In genomic region chr4:102827674-102828496, GRCh38 we compare ENCODE assay signal across 1 cellular context.
TF ChIP-seq lines count a peak whose summit lies in the region.

No MANE protein-coding gene starts in this region.

TF ChIP-seq in K562, 482 proteins besides CTCF, POLR2A, EP300 and RAD21 (continued from another document and continues in another):
- TF ChIP-seq, protein P1, sequence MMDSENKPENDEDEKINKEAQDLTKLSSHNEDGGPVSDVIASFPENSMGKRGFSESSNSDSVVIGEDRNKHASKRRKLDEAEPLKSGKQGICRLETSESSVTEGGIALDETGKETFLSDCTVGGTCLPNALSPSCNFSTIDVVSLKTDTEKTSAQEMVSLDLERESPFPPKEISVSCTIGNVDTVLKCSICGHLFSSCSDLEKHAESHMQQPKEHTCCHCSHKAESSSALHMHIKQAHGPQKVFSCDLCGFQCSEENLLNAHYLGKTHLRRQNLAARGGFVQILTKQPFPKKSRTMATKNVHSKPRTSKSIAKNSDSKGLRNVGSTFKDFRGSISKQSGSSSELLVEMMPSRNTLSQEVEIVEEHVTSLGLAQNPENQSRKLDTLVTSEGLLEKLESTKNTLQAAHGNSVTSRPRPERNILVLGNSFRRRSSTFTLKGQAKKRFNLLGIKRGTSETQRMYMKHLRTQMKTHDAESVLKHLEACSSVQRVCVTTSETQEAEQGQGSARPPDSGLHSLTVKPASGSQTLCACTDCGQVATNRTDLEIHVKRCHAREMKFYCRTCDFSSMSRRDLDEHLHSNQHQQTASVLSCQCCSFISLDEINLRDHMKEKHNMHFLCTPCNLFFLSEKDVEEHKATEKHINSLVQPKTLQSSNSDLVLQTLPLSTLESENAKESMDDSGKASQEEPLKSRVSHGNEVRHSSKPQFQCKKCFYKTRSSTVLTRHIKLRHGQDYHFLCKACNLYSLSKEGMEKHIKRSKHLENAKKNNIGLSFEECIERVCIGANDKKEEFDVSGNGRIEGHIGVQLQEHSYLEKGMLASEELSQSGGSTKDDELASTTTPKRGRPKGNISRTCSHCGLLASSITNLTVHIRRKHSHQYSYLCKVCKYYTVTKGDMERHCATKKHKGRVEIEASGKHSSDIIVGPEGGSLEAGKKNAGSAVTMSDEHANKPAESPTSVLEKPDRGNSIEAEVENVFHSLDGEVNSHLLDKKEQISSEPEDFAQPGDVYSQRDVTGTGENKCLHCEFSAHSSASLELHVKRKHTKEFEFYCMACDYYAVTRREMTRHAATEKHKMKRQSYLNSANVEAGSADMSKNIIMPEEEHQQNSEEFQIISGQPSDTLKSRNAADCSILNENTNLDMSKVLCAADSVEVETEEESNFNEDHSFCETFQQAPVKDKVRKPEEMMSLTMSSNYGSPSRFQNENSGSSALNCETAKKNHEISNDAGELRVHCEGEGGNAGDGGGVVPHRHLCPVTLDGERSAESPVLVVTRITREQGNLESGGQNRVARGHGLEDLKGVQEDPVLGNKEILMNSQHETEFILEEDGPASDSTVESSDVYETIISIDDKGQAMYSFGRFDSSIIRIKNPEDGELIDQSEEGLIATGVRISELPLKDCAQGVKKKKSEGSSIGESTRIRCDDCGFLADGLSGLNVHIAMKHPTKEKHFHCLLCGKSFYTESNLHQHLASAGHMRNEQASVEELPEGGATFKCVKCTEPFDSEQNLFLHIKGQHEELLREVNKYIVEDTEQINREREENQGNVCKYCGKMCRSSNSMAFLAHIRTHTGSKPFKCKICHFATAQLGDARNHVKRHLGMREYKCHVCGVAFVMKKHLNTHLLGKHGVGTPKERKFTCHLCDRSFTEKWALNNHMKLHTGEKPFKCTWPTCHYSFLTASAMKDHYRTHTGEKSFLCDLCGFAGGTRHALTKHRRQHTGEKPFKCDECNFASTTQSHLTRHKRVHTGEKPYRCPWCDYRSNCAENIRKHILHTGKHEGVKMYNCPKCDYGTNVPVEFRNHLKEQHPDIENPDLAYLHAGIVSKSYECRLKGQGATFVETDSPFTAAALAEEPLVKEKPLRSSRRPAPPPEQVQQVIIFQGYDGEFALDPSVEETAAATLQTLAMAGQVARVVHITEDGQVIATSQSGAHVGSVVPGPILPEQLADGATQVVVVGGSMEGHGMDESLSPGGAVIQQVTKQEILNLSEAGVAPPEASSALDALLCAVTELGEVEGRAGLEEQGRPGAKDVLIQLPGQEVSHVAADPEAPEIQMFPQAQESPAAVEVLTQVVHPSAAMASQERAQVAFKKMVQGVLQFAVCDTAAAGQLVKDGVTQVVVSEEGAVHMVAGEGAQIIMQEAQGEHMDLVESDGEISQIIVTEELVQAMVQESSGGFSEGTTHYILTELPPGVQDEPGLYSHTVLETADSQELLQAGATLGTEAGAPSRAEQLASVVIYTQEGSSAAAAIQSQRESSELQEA (IDR thresholded peaks at IDR 0.05; ENCODE audit: low read depth), result no peak
- peak; percentile 66; the same call in 1 of the 2 replicates for TF ChIP-seq ZNF766 (CRISPR knock-in tag; conservative IDR thresholded peaks at IDR 0.05)
- peak; percentile 45 for TF ChIP-seq KDM5B (IDR thresholded peaks at IDR 0.05; ENCODE audit: insufficient replicate concordance, low read depth, low read length)
- TF ChIP-seq HNRNPH1 (optimal IDR thresholded peaks at IDR 0.05; ENCODE audit: low read depth, low read length), result no peak
- TF ChIP-seq, protein P2, sequence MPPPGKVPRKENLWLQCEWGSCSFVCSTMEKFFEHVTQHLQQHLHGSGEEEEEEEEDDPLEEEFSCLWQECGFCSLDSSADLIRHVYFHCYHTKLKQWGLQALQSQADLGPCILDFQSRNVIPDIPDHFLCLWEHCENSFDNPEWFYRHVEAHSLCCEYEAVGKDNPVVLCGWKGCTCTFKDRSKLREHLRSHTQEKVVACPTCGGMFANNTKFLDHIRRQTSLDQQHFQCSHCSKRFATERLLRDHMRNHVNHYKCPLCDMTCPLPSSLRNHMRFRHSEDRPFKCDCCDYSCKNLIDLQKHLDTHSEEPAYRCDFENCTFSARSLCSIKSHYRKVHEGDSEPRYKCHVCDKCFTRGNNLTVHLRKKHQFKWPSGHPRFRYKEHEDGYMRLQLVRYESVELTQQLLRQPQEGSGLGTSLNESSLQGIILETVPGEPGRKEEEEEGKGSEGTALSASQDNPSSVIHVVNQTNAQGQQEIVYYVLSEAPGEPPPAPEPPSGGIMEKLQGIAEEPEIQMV (tag; conservative IDR thresholded peaks at IDR 0.05; ENCODE audit: low read depth), result peak; percentile 75
- TF ChIP-seq NR3C1 (CRISPR knock-in tag; IDR thresholded peaks at IDR 0.05), result no peak
- TF ChIP-seq, protein P3, sequence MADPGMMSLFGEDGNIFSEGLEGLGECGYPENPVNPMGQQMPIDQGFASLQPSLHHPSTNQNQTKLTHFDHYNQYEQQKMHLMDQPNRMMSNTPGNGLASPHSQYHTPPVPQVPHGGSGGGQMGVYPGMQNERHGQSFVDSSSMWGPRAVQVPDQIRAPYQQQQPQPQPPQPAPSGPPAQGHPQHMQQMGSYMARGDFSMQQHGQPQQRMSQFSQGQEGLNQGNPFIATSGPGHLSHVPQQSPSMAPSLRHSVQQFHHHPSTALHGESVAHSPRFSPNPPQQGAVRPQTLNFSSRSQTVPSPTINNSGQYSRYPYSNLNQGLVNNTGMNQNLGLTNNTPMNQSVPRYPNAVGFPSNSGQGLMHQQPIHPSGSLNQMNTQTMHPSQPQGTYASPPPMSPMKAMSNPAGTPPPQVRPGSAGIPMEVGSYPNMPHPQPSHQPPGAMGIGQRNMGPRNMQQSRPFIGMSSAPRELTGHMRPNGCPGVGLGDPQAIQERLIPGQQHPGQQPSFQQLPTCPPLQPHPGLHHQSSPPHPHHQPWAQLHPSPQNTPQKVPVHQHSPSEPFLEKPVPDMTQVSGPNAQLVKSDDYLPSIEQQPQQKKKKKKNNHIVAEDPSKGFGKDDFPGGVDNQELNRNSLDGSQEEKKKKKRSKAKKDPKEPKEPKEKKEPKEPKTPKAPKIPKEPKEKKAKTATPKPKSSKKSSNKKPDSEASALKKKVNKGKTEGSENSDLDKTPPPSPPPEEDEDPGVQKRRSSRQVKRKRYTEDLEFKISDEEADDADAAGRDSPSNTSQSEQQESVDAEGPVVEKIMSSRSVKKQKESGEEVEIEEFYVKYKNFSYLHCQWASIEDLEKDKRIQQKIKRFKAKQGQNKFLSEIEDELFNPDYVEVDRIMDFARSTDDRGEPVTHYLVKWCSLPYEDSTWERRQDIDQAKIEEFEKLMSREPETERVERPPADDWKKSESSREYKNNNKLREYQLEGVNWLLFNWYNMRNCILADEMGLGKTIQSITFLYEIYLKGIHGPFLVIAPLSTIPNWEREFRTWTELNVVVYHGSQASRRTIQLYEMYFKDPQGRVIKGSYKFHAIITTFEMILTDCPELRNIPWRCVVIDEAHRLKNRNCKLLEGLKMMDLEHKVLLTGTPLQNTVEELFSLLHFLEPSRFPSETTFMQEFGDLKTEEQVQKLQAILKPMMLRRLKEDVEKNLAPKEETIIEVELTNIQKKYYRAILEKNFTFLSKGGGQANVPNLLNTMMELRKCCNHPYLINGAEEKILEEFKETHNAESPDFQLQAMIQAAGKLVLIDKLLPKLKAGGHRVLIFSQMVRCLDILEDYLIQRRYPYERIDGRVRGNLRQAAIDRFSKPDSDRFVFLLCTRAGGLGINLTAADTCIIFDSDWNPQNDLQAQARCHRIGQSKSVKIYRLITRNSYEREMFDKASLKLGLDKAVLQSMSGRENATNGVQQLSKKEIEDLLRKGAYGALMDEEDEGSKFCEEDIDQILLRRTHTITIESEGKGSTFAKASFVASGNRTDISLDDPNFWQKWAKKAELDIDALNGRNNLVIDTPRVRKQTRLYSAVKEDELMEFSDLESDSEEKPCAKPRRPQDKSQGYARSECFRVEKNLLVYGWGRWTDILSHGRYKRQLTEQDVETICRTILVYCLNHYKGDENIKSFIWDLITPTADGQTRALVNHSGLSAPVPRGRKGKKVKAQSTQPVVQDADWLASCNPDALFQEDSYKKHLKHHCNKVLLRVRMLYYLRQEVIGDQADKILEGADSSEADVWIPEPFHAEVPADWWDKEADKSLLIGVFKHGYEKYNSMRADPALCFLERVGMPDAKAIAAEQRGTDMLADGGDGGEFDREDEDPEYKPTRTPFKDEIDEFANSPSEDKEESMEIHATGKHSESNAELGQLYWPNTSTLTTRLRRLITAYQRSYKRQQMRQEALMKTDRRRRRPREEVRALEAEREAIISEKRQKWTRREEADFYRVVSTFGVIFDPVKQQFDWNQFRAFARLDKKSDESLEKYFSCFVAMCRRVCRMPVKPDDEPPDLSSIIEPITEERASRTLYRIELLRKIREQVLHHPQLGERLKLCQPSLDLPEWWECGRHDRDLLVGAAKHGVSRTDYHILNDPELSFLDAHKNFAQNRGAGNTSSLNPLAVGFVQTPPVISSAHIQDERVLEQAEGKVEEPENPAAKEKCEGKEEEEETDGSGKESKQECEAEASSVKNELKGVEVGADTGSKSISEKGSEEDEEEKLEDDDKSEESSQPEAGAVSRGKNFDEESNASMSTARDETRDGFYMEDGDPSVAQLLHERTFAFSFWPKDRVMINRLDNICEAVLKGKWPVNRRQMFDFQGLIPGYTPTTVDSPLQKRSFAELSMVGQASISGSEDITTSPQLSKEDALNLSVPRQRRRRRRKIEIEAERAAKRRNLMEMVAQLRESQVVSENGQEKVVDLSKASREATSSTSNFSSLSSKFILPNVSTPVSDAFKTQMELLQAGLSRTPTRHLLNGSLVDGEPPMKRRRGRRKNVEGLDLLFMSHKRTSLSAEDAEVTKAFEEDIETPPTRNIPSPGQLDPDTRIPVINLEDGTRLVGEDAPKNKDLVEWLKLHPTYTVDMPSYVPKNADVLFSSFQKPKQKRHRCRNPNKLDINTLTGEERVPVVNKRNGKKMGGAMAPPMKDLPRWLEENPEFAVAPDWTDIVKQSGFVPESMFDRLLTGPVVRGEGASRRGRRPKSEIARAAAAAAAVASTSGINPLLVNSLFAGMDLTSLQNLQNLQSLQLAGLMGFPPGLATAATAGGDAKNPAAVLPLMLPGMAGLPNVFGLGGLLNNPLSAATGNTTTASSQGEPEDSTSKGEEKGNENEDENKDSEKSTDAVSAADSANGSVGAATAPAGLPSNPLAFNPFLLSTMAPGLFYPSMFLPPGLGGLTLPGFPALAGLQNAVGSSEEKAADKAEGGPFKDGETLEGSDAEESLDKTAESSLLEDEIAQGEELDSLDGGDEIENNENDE (IDR thresholded peaks at IDR 0.05; ENCODE audit: low read depth, low read length), result no peak
- TF ChIP-seq TOE1 (IDR thresholded peaks at IDR 0.05; ENCODE audit: borderline replicate concordance), result peak; percentile 46; the same call in 1 of the 2 replicates
- no peak; the same call in 1 of the 2 replicates for TF ChIP-seq TOE1 (CRISPR knock-in tag; IDR thresholded peaks at IDR 0.05; ENCODE audit: borderline replicate concordance, low read depth)
- no peak for TF ChIP-seq SMAD2 (IDR thresholded peaks at IDR 0.05; ENCODE audit: low read depth, low read length)
- TF ChIP-seq RBM39 (optimal IDR thresholded peaks at IDR 0.05; ENCODE audit: low read depth, low read length), result no peak
- no peak for TF ChIP-seq ZNF134 (CRISPR knock-in tag; conservative IDR thresholded peaks at IDR 0.05)
- TF ChIP-seq NCOA4 (IDR thresholded peaks at IDR 0.05; ENCODE audit: partially characterized antibody), result no peak
- TF ChIP-seq MECOM (CRISPR knock-in tag; IDR thresholded peaks at IDR 0.05), result 0 out of 2 replicates have a peak, but pooled peaks have one; percentile 36
- TF ChIP-seq ZNF76 (CRISPR knock-in tag; IDR thresholded peaks at IDR 0.05; ENCODE audit: borderline replicate concordance), result no peak
- TF ChIP-seq, protein P4, sequence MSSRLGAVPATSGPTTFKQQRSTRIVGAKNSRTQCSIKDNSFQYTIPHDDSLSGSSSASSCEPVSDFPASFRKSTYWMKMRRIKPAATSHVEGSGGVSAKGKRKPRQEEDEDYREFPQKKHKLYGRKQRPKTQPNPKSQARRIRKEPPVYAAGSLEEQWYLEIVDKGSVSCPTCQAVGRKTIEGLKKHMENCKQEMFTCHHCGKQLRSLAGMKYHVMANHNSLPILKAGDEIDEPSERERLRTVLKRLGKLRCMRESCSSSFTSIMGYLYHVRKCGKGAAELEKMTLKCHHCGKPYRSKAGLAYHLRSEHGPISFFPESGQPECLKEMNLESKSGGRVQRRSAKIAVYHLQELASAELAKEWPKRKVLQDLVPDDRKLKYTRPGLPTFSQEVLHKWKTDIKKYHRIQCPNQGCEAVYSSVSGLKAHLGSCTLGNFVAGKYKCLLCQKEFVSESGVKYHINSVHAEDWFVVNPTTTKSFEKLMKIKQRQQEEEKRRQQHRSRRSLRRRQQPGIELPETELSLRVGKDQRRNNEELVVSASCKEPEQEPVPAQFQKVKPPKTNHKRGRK (tag; IDR thresholded peaks at IDR 0.05), result no peak
- TF ChIP-seq, protein P5, sequence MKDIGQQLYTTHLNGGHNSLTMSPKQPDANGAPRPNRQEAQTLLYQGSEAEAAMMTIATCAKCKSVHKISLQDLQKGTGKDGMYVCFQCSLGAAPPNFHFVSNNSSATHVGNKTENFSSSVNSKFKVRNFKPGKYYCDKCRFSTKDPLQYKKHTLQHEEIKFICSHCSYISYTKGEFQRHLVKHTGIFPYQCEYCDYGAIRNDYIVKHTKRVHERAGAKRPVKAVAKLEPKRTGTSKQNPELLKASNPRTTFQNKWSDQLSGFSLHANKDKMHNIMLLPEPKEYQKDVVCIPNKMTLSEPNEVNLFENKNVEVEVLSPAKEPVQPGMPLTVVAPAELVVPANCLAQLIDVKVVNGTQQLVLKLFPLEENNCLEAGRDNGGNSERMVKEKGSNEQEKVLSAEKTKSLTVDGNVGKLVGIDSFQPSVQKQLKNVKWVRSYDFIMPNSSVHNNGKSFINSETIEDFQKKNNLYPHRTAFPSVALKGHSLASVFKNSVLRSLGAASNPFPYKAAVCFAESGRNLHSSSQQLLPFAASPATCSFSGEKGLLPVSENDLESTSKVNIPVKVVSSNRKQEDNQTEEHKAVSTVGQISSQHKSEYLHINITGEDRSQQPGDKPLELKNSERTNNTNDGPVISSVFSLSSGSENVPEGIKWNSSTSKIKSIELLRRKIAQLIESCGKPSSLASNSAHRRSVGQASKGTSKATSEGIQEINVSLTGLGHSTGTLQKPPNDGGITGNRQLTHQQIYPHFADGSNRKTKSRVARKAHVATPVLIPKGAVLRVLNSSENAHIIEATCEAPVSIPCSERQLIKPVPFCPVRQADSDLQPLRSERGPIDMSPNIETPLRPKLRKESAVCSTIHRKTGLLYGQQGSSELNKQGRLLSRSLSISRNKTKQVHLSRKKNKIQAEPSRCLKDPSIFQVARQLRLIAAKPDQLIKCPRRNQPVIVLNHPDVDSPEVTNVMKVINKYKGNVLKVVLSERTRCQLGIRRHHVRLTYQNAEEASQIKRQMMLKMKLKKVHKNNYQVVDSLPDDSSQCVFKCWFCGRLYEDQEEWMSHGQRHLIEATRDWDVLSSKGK (CRISPR knock-in tag; IDR thresholded peaks at IDR 0.05), result no peak; the same call in 1 of the 2 replicates
- TF ChIP-seq HDGF (IDR thresholded peaks at IDR 0.05), result no peak
- TF ChIP-seq SAFB2 (IDR thresholded peaks at IDR 0.05; ENCODE audit: borderline replicate concordance, low read depth, low read length, severe bottlenecking), result no peak
- no peak for TF ChIP-seq RFX7 (CRISPR knock-in tag; IDR thresholded peaks at IDR 0.05)
- TF ChIP-seq HSF4 (CRISPR knock-in tag; IDR thresholded peaks at IDR 0.05; ENCODE audit: borderline replicate concordance), result no peak
- peak; percentile 93 for TF ChIP-seq L3MBTL2 (IDR thresholded peaks at IDR 0.05)
- no peak for TF ChIP-seq ZNF12 (CRISPR knock-in tag; IDR thresholded peaks at IDR 0.05)
- TF ChIP-seq BCOR (IDR thresholded peaks at IDR 0.05), result 0 out of 2 replicates have a peak, but pooled peaks have one; percentile 44
- TF ChIP-seq ZNF561 (CRISPR knock-in tag; conservative IDR thresholded peaks at IDR 0.05), result no peak
- TF ChIP-seq TGIF2 (CRISPR knock-in tag; IDR thresholded peaks at IDR 0.05), result no peak
- TF ChIP-seq NFIX (CRISPR knock-in tag; IDR thresholded peaks at IDR 0.05; ENCODE audit: low read depth), result no peak
